ENCODE assay signal across 8 cellular contexts in the genomic region with DNA sequence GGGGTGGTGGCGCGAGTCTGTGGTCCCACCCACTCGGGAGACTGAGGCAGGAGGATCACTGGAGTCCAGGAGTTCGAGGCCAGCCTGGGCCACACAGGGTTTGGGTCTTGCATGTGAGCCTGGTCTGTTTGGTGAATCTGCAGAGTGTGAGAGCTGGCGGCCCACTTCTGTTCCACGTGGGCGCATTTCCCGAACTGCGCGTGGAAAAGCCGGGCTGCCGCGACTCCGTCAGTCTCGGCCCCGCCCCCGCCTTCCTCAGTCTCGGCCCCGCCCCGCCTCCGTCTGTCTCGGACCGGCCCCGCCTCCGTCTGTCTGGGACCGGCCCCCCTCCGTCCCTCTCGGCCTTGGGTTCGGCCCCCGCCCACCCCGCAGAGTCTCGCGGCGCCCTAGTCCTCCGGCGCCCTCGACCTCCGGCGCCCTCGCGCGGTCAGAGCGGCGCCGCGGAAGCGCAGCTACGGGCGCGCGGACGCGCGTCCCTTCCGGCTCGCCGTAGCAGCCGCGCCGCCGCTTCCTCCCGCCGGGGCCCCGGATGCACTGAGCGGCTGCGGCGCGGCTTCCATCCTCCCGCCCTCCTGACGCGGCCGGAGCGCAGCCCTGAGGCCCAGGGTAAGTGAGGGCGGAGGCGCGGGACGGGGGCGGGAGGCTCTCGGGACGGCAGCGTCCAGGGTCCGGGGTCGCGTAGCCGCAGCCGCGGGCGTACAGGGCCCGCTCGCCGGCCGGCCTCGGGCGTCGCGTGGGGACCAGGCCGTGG. TPM values are rescaled to one million over a fixed set of nuclear protein-coding genes. Genes with fewer than 3 reads are reported as not detected.
DNase-seq lines count a peak whose midpoint lies in the region; ATAC-seq lines count a peak whose summit lies in the region.

A gene with protein sequence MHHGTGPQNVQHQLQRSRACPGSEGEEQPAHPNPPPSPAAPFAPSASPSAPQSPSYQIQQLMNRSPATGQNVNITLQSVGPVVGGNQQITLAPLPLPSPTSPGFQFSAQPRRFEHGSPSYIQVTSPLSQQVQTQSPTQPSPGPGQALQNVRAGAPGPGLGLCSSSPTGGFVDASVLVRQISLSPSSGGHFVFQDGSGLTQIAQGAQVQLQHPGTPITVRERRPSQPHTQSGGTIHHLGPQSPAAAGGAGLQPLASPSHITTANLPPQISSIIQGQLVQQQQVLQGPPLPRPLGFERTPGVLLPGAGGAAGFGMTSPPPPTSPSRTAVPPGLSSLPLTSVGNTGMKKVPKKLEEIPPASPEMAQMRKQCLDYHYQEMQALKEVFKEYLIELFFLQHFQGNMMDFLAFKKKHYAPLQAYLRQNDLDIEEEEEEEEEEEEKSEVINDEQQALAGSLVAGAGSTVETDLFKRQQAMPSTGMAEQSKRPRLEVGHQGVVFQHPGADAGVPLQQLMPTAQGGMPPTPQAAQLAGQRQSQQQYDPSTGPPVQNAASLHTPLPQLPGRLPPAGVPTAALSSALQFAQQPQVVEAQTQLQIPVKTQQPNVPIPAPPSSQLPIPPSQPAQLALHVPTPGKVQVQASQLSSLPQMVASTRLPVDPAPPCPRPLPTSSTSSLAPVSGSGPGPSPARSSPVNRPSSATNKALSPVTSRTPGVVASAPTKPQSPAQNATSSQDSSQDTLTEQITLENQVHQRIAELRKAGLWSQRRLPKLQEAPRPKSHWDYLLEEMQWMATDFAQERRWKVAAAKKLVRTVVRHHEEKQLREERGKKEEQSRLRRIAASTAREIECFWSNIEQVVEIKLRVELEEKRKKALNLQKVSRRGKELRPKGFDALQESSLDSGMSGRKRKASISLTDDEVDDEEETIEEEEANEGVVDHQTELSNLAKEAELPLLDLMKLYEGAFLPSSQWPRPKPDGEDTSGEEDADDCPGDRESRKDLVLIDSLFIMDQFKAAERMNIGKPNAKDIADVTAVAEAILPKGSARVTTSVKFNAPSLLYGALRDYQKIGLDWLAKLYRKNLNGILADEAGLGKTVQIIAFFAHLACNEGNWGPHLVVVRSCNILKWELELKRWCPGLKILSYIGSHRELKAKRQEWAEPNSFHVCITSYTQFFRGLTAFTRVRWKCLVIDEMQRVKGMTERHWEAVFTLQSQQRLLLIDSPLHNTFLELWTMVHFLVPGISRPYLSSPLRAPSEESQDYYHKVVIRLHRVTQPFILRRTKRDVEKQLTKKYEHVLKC (N-terminal part only) (plus strand): TSS at position 512 of the 751 bp plus-strand sequence. CDS start 10,678 bp downstream, outside the sequence.

- H3K27me3 Mint-ChIP-seq in naive thymus-derived CD8-positive, alpha-beta T cell: no peaks in the 10 kb centered on the region
- no peaks in the 10 kb centered on the region for H3K27me3 Mint-ChIP-seq in stimulated activated naive B cell treated with anti-CD40 and anti-IgM and Interleukin-4, amounts not matched to agents 10 μg/mL and 1 μg/mL and 100 μg/mL, for 72 hours

- H3K9me3 Mint-ChIP-seq in naive thymus-derived CD8-positive, alpha-beta T cell: no peaks in the 10 kb centered on the region
- no peaks in the 10 kb centered on the region for H3K9me3 Mint-ChIP-seq in stimulated activated naive B cell treated with anti-CD40 and anti-IgM and Interleukin-4, amounts not matched to agents 10 μg/mL and 1 μg/mL and 100 μg/mL, for 72 hours

- H3K4me3 Mint-ChIP-seq in naive thymus-derived CD8-positive, alpha-beta T cell: peak within 1 kb of the TSS; percentile 83 to 95 (median 90)
- peak within 1 kb of the TSS; percentile 88 to 91 for H3K4me3 Mint-ChIP-seq in stimulated activated naive B cell treated with anti-CD40 and anti-IgM and Interleukin-4, amounts not matched to agents 10 μg/mL and 1 μg/mL and 100 μg/mL, for 72 hours

- peak within 1 kb of the TSS; percentile 86 to 96 (median 93) for H3K27ac Mint-ChIP-seq in naive thymus-derived CD8-positive, alpha-beta T cell
- H3K27ac Mint-ChIP-seq in stimulated activated naive B cell treated with anti-CD40 and anti-IgM and Interleukin-4, amounts not matched to agents 10 μg/mL and 1 μg/mL and 100 μg/mL, for 72 hours: peak within 1 kb of the TSS; percentile 96

- ATAC-seq in GM21786 (IDR thresholded peaks at IDR 0.05; ENCODE audit: unreplicated experiment): peak; percentile 76
- peak; percentile 89 to 91 for ATAC-seq in naive thymus-derived CD8-positive, alpha-beta T cell
- peak; percentile 92 to 93 for ATAC-seq in stimulated activated naive B cell treated with anti-CD40 and anti-IgM and Interleukin-4, amounts not matched to agents 10 μg/mL and 1 μg/mL and 100 μg/mL, for 72 hours (replicated peaks)

- peaks cover 18 to 54% (median 37%) of the 10 kb centered on the region in 4 donors for H3K4me1 Mint-ChIP-seq in naive thymus-derived CD8-positive, alpha-beta T cell
- peaks cover 16 to 22% of the 10 kb centered on the region in 2 donors for H3K4me1 Mint-ChIP-seq in stimulated activated naive B cell treated with anti-CD40 and anti-IgM and Interleukin-4, amounts not matched to agents 10 μg/mL and 1 μg/mL and 100 μg/mL, for 72 hours

- POLR2A ChIA-PET in naive thymus-derived CD8-positive, alpha-beta T cell (lab: Charles Lee): interaction anchor here (0.5 to 3.3 kb wide), 6 partner anchors 14 to 239 kb away, joined by 3 to 42 read pairs (median 7); a partner anchor contains a TSS

- DNase-seq in DMS79 treated with DMSO at 0.1 percent for 48 hours (lab: John Stamatoyannopoulos, UW): peak; percentile 79
- peak; percentile 85 to 88 for DNase-seq in Kasumi-1 (lab: John Stamatoyannopoulos, UW)
- DNase-seq in RKO (ENCODE audit: low spot score): peak; percentile 89
- peak; percentile 92 for DNase-seq in activated T-helper 1 cell treated with Interleukin-2 at 50 U/mL for 16 hours (ENCODE audit: low read depth)
- DNase-seq in fibroblast of gingiva (ENCODE audit: low read depth): peak; percentile 93
- peak; percentile 79 to 96 (median 89) for DNase-seq in naive thymus-derived CD8-positive, alpha-beta T cell
- peak; percentile 88 for DNase-seq in stimulated activated naive B cell treated with anti-CD40 and anti-IgM and Interleukin-4, amounts not matched to agents 10 μg/mL and 1 μg/mL and 100 μg/mL, for 72 hours

- H3K36me3 Mint-ChIP-seq in naive thymus-derived CD8-positive, alpha-beta T cell: peaks cover 0 to 8% (median 4%) of the 10 kb centered on the region in 3 donors
- H3K36me3 Mint-ChIP-seq in stimulated activated naive B cell treated with anti-CD40 and anti-IgM and Interleukin-4, amounts not matched to agents 10 μg/mL and 1 μg/mL and 100 μg/mL, for 72 hours: peaks cover 7% of the 10 kb centered on the region in 2 donors

RNA-seq across cellular contexts. Expression of the gene that starts here (rescaled TPM):
- total RNA-seq in naive thymus-derived CD8-positive, alpha-beta T cell: 10 to 100 TPM; 80.6 to 82.5 TPM
- 1 to 10 TPM; 1.1 to 3.4 (median 2.0) TPM for polyA plus RNA-seq in naive thymus-derived CD8-positive, alpha-beta T cell

Comparison
In these comparisons a context has a peak if more than half of its experiments do, and no peak if none do; other contexts are left out.
1. Peak in every context shown above with its lines: DNase-seq and ATAC-seq.